ENCODE assay signal across 13 cellular contexts in the genomic region with DNA sequence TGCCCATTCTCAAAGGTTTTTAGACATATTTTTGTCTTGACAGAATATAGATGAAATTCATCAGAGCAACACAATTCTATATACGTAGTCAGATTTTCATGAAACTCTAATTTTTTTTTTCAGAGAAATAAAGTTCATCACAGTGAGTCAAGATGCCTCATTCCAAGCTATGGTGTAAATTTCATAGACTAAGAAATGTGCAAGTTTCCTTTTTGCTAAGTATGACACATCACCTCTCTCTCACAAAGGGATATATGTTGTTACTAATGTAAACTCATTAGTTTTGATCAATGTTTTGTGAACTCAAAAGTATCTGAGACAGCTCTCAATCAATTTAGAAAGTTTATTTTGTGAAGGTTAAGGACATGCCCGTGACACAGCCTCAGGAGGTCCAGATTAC.
DNase-seq lines count a peak whose midpoint lies in the region; ATAC-seq and TF ChIP-seq lines count a peak whose summit lies in the region.
"Had no signal": no experiment of that assay in that cellular context is flagged by ENCODE, and none has a peak within 500 bp of the region (broad histone marks: within the 10 kb centered on the region; RNA-seq: fewer than 3 reads in every experiment).

No MANE protein-coding gene starts in this region.

- H4K20me1 ChIP-seq in mammary epithelial cell (ENCODE audit: insufficient read depth, low read length) = no peaks in the 10 kb centered on the region

- DNase-seq in mammary epithelial cell (peak; percentile 76), MCF 10A (ENCODE audit: unreplicated experiment) (no peak), fibroblast of the aortic adventitia (ENCODE audit: low read depth) (peak; percentile 69), GDM1 (lab: John Stamatoyannopoulos, UW) (no peak), NCI-H187 treated with DMSO at 0.1 percent for 48 hours (lab: John Stamatoyannopoulos, UW) (no peak), T-helper 9 cell (no peak), NCI-H128 (lab: John Stamatoyannopoulos, UW; ENCODE audit: unreplicated experiment) (no peak)
- DNase-seq: activated gamma-delta T cell treated with Interleukin-2 at 50 U/mL for 16 hours, esophagus squamous epithelium, KBM-7, NCI-H1694 had no signal

- H3K4me2 ChIP-seq in mammary epithelial cell (ENCODE audit: insufficient read depth, low read depth, low read length) = no peak overlapping the region

- BruUV-seq in mammary epithelial cell (replicated peaks; lab: Mats Ljungman, UMichigan) = no TSS peak
- BruUV-seq in MCF 10A (replicated peaks; lab: Mats Ljungman, UMichigan) = no TSS peak

- no peak for TF ChIP-seq CTCF in mammary epithelial cell (conservative IDR thresholded peaks at IDR 0.05 in 1 of 2, IDR thresholded peaks at IDR 0.05 in 1 of 2; ENCODE audit: extremely low read depth in 1 of 2, insufficient read depth in 1 of 2, low read depth in 1 of 2, low read length in 2 of 2)
- no peak for TF ChIP-seq CTCF in MCF 10A (IDR thresholded peaks at IDR 0.05; ENCODE audit: unreplicated experiment)
- no peak for TF ChIP-seq CTCF in fibroblast of the aortic adventitia (IDR thresholded peaks at IDR 0.05; ENCODE audit: insufficient read depth, low read length)

- CTCF ChIA-PET in mammary epithelial cell (lab: Charles Lee; ENCODE audit: low non-redundant PET) (no interaction called here), MCF 10A (lab: Yijun Ruan, JAX) (interaction anchor here (0.6 to 0.9 kb wide), 3 partner anchors 108 to 445 kb away, joined by 3 to 5 read pairs (median 3); no protein-coding TSS in a partner anchor)

- no peaks in the 10 kb centered on the region for H3K27me3 ChIP-seq in mammary epithelial cell (ENCODE audit: insufficient read depth, low read length)
- H3K27me3 ChIP-seq: esophagus squamous epithelium had no signal

- H3K9me3 Mint-ChIP-seq in MCF 10A (ENCODE audit: unreplicated experiment) = no peaks in the 10 kb centered on the region
- H3K9me3 Mint-ChIP-seq in activated T-helper 17 cell treated with anti-CD3 and anti-CD28 coated beads, Interleukin-2, amount 50 U/mL, for 72 hours = no peaks in the 10 kb centered on the region

- peaks cover 11% of the 10 kb centered on the region for H3K4me1 Mint-ChIP-seq in MCF 10A (ENCODE audit: insufficient read depth, unreplicated experiment)
- H3K4me1 Mint-ChIP-seq in activated T-helper 17 cell treated with anti-CD3 and anti-CD28 coated beads, Interleukin-2, amount 50 U/mL, for 72 hours = peaks cover 11% of the 10 kb centered on the region

- POLR2A ChIA-PET in MCF 10A (lab: Yijun Ruan, JAX) = interaction anchor here (0.6 to 0.9 kb wide), 5 partner anchors 22 to 1407 kb away, joined by 3 to 4 read pairs (median 3); no protein-coding TSS in a partner anchor

- H3K9me3 ChIP-seq in mammary epithelial cell (replicated peaks; ENCODE audit: insufficient read depth, low read length) = no peaks in the 10 kb centered on the region
- H3K9me3 ChIP-seq: esophagus squamous epithelium had no signal

- H3K27me3 Mint-ChIP-seq in MCF 10A (ENCODE audit: insufficient read depth, unreplicated experiment) = no peaks in the 10 kb centered on the region
- no peaks in the 10 kb centered on the region for H3K27me3 Mint-ChIP-seq in activated T-helper 17 cell treated with anti-CD3 and anti-CD28 coated beads, Interleukin-2, amount 50 U/mL, for 72 hours
- H3K27me3 Mint-ChIP-seq: B cell had no signal

- no peak overlapping the region for H3K9ac ChIP-seq in mammary epithelial cell (ENCODE audit: insufficient read depth, low read length)

- H3K4me3 Mint-ChIP-seq in MCF 10A (ENCODE audit: unreplicated experiment) = no peak overlapping the region
- peak overlapping the region; percentile 66 for H3K4me3 Mint-ChIP-seq in activated T-helper 17 cell treated with anti-CD3 and anti-CD28 coated beads, Interleukin-2, amount 50 U/mL, for 72 hours
- H3K4me3 Mint-ChIP-seq: B cell had no signal

- H3K4me1 ChIP-seq in mammary epithelial cell (ENCODE audit: insufficient read depth, low read length) = peaks cover 42% of the 10 kb centered on the region

- peak; percentile 88 for ATAC-seq in activated T-helper 17 cell treated with anti-CD3 and anti-CD28 coated beads, Interleukin-2, amount 50 U/mL, for 72 hours (replicated peaks)

- in situ Hi-C loops in mammary epithelial cell (cut with MboI; ENCODE audit: low sequenced_read_pairs in 2 of 2) = no loop called here

- dilution Hi-C loops in mammary epithelial cell (cut with HindIII; ENCODE audit: low sequenced_read_pairs) = no loop called here

- H3K36me3 ChIP-seq in mammary epithelial cell (ENCODE audit: insufficient read depth, low read length) = no peaks in the 10 kb centered on the region
- H3K36me3 ChIP-seq: esophagus squamous epithelium had no signal

- H2AFZ ChIP-seq in mammary epithelial cell (ENCODE audit: low read depth, low read length) = peak overlapping the region; percentile 22

- peak overlapping the region; percentile 55 for H3K27ac ChIP-seq in mammary epithelial cell (ENCODE audit: insufficient read depth, low read depth, low read length)
- H3K27ac ChIP-seq: esophagus squamous epithelium had no signal

- H3K36me3 Mint-ChIP-seq in MCF 10A (ENCODE audit: insufficient read depth, unreplicated experiment) = peaks cover 7% of the 10 kb centered on the region
- no peaks in the 10 kb centered on the region for H3K36me3 Mint-ChIP-seq in activated T-helper 17 cell treated with anti-CD3 and anti-CD28 coated beads, Interleukin-2, amount 50 U/mL, for 72 hours (ENCODE audit: low read depth)

- H3K4me3 ChIP-seq in mammary epithelial cell (replicated peaks in 1 of 3; ENCODE audit: insufficient read depth in 1 of 3, low read depth in 2 of 3, low read length in 3 of 3) (no peak overlapping the region), fibroblast of the aortic adventitia (ENCODE audit: low read depth, low read length) (no peak overlapping the region)
- H3K4me3 ChIP-seq: esophagus squamous epithelium had no signal

- intact Hi-C loops in mammary epithelial cell (cut with micrococcal nuclease) (no loop called here), MCF 10A (cut with micrococcal nuclease) (loop anchor here (1.0 kb wide), 1 partner anchor 18 kb away; no protein-coding TSS in a partner anchor)

- 69% methylated on average over 2 of the region's 2 CpGs for WGBS in mammary epithelial cell (ENCODE audit: low coverage, missing lambda C conversion rate)

- no peaks in the 10 kb centered on the region for H3K79me2 ChIP-seq in mammary epithelial cell (ENCODE audit: insufficient read depth, low read length)

- H3K27ac Mint-ChIP-seq in MCF 10A (ENCODE audit: low read depth, unreplicated experiment) = no peak overlapping the region
- peak overlapping the region; percentile 91 for H3K27ac Mint-ChIP-seq in activated T-helper 17 cell treated with anti-CD3 and anti-CD28 coated beads, Interleukin-2, amount 50 U/mL, for 72 hours
- H3K27ac Mint-ChIP-seq: B cell had no signal

Comparison
In these comparisons a context has a peak if more than half of its experiments do, and no peak if none do; other contexts are left out.
1. DNase-seq: peak in mammary epithelial cell (single experiment) and fibroblast of the aortic adventitia (single experiment); none in MCF 10A (single experiment), GDM1 (single experiment), NCI-H187 treated with DMSO at 0.1 percent for 48 hours (single experiment), T-helper 9 cell (single experiment) and NCI-H128 (single experiment).